In genomic region chr20:10218536-10219451, GRCh38 we compare ENCODE assay signal across 8 cellular contexts. TPM values are rescaled to one million over a fixed set of nuclear protein-coding genes. Genes with fewer than 3 reads are reported as not detected.
DNase-seq lines count a peak whose midpoint lies in the region; ATAC-seq and TF ChIP-seq lines count a peak whose summit lies in the region.

Gene SNAP25, plus strand, starts transcription at chr20:10218830. Its CDS starts 56,662 bp downstream, at chr20:10275492.

- in situ Hi-C loops in astrocyte of the spinal cord (cut with HindIII; ENCODE audit: low sequenced_read_pairs) = no loop called here

- DNase-seq in COLO829 (ENCODE audit: low spot score) (peak; percentile 43), LHCN-M2 (ENCODE audit: low read depth) (peak; percentile 79), RWPE2 (ENCODE audit: low spot score) (peak; percentile 82), astrocyte of the spinal cord (ENCODE audit: low read depth, low spot score) (peak; percentile 91), hippocampal formation (lab: John Stamatoyannopoulos, UW) (peak; percentile 77 to 80), UCSD-AML1 (lab: John Stamatoyannopoulos, UW; ENCODE audit: unreplicated experiment) (no peak), posterior vena cava (ENCODE audit: low spot score) (no peak)

- H3K4me1 ChIP-seq in RWPE2 (ENCODE audit: insufficient read depth, poor library complexity, severe bottlenecking) (no peaks in the 10 kb centered on the region), rectal smooth muscle tissue (ENCODE audit: control insufficient read depth, insufficient read depth, low read length) (no peaks in the 10 kb centered on the region)

- H3K9me3 ChIP-seq in RWPE2 (ENCODE audit: severe bottlenecking) = no peaks in the 10 kb centered on the region

- H3K27me3 ChIP-seq in RWPE2 (ENCODE audit: insufficient read depth, poor library complexity, severe bottlenecking) = peaks cover 17% of the 10 kb centered on the region
- peaks cover 9% of the 10 kb centered on the region for H3K27me3 ChIP-seq in rectal smooth muscle tissue (ENCODE audit: control insufficient read depth, insufficient read depth, low read length)

- no peak within 1 kb of the TSS for H3K9ac ChIP-seq in rectal smooth muscle tissue (ENCODE audit: low read length)

- TF ChIP-seq CTCF in RWPE2 (IDR thresholded peaks at IDR 0.05; ENCODE audit: poor library complexity, severe bottlenecking) (no peak), astrocyte of the spinal cord (IDR thresholded peaks at IDR 0.05; ENCODE audit: low read depth, low read length) (no peak)

- no peak within 1 kb of the TSS for H3K27ac ChIP-seq in RWPE2 (ENCODE audit: poor library complexity, severe bottlenecking)
- H3K27ac ChIP-seq in rectal smooth muscle tissue (ENCODE audit: low read depth, low read length) = peak within 1 kb of the TSS; percentile 71

- H3K4me3 ChIP-seq in RWPE2 (ENCODE audit: severe bottlenecking) = peak within 1 kb of the TSS; percentile 36
- peak within 1 kb of the TSS; percentile 73 for H3K4me3 ChIP-seq in astrocyte of the spinal cord (ENCODE audit: low read depth, low read length)
- peak within 1 kb of the TSS; percentile 40 for H3K4me3 ChIP-seq in rectal smooth muscle tissue (ENCODE audit: low read length)

- intact Hi-C loops in posterior vena cava (cut with DNase I) = no loop called here

- H3K36me3 ChIP-seq in RWPE2 (ENCODE audit: low read depth) = no peaks in the 10 kb centered on the region
- no peaks in the 10 kb centered on the region for H3K36me3 ChIP-seq in rectal smooth muscle tissue (ENCODE audit: control insufficient read depth, insufficient read depth, low read length)

- peak; percentile 66 for ATAC-seq in RWPE2 (ENCODE audit: low read depth)

RNA-seq across cellular contexts. Expression of gene SNAP25, which starts in this region (rescaled TPM):
- total RNA-seq in LHCN-M2 (2014; rRNA removed) (0.58 and 1.1 TPM in 2 replicates), posterior vena cava (under 1 TPM; 0.37 to 0.62 TPM)
- polyA plus RNA-seq in LHCN-M2 (2012) = 0.06 TPM

Comparison
In these comparisons a context has a peak if more than half of its experiments do, and no peak if none do; other contexts are left out.
1. DNase-seq: peak in COLO829 (single experiment), LHCN-M2 (single experiment), RWPE2 (single experiment), astrocyte of the spinal cord (single experiment) and hippocampal formation (2 of 2); none in UCSD-AML1 (single experiment) and posterior vena cava (single experiment).
2. Peak in every context shown above with its lines, with median percentiles within 50 percentile points of each other: H3K4me3 ChIP-seq.